8 cellular contexts compared by ENCODE assay signal in the genomic region with DNA sequence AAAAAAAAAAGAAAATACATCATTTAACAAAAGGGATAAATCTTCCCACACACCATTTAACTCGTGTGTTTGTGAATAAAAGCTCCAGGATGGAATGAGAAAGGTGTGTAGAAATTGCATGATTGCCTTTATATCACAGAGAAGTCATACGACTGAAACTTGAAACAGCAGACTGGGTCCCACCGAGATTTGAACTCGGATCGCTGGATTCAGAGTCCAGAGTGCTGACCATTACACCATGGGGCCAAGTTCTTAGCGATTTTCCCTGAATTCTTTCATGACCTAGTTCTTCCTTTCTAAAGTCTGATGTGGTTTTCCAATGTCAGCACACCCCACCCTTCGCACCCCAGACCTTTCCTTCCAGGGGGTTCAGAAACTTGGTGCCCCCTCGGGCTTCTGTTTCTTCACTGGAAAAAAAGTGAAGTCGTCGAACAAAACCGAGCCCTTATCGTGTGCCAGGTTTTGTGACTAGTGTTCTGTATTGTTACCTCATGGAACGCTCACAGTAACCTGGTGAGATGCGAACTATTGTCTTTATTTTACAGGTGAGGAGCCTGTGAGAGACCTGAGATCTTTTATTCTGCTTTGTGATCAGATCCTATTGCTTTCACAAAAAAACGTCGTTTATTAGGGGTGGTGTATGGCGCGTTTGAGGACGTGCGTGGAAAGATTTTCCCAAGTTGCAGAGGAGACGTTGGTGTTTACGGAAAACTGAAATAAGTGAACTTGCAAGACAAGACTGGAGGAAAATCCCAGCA.
DNase-seq lines count a peak whose midpoint lies in the region; ATAC-seq and TF ChIP-seq lines count a peak whose summit lies in the region.

No MANE protein-coding gene starts in this region.

- no peak overlapping the region for H3K4me3 ChIP-seq in HCT116 (replicated peaks in 1 of 2; ENCODE audit: low read depth in 1 of 2, low read length in 2 of 2)
- H3K4me3 ChIP-seq in neutrophil (ENCODE audit: low read depth in 1 of 2, low read length in 1 of 2), result peak overlapping the region; percentile 22 to 36

- H2AFZ ChIP-seq in HCT116 (ENCODE audit: low read depth, low read length, poor library complexity, severe bottlenecking), result peak overlapping the region; percentile 65

- intact Hi-C loops in HCT116 (cut with micrococcal nuclease), result no loop called here

- RAD21 ChIA-PET in HCT116 (lab: Charles Lee; ENCODE audit: low non-redundant PET in 1 of 2, low total read pairs in 2 of 2, uncharacterized antibody in 2 of 2, unreplicated experiment in 2 of 2), result interaction anchor here in 1 of 2 experiments (0.6 kb wide), 1 partner anchor 644 kb away, joined by 3 read pairs; a partner anchor contains a TSS

- H3K4me1 ChIP-seq in HCT116 (ENCODE audit: control insufficient read depth in 1 of 2, insufficient read depth in 2 of 2, low read length in 2 of 2) (peaks cover 13 to 31% of the 10 kb centered on the region in 2 experiments), neutrophil (ENCODE audit: control insufficient read depth in 1 of 2, insufficient read depth in 1 of 2, low read depth in 1 of 2, low read length in 1 of 2) (peaks cover 17 to 18% of the 10 kb centered on the region in 2 experiments)

- peak; percentile 65 for ATAC-seq in HCT116
- ATAC-seq in GM21619 (IDR thresholded peaks at IDR 0.05; ENCODE audit: unreplicated experiment), result no peak
- no peak for ATAC-seq in GM18498 (IDR thresholded peaks at IDR 0.05; ENCODE audit: unreplicated experiment)

- H3K79me2 ChIP-seq in HCT116 (ENCODE audit: insufficient read depth, low read length), result no peaks in the 10 kb centered on the region

- no peak for TF ChIP-seq RAD21 in HCT116 (IDR thresholded peaks at IDR 0.05; ENCODE audit: low read depth)

- H3K4me2 ChIP-seq in HCT116 (ENCODE audit: low read length), result peak overlapping the region; percentile 75

- no peak overlapping the region for H3K9ac ChIP-seq in HCT116 (ENCODE audit: low read length)

- CTCF ChIA-PET in HCT116 (lab: Charles Lee), result interaction anchor here (0.6 kb wide), 1 partner anchor 555 kb away, joined by 3 read pairs; no protein-coding TSS in a partner anchor
- CTCF ChIA-PET in activated naive CD4-positive, alpha-beta T cell treated with anti-CD3 and anti-CD28 coated beads, Interleukin-2, amount 10 ng/mL, durations not matched to agents 7 days and 5 days (lab: Charles Lee), result interaction anchor here (0.6 kb wide), 1 partner anchor 105 kb away, joined by 4 read pairs; no protein-coding TSS in a partner anchor

- H3K9me3 ChIP-seq in HCT116 (ENCODE audit: control insufficient read depth in 1 of 2, insufficient read depth in 1 of 2, low read depth in 1 of 2, low read length in 2 of 2), result no peaks in the 10 kb centered on the region
- H3K9me3 ChIP-seq in neutrophil, result no peaks in the 10 kb centered on the region

- peaks cover 35% of the 10 kb centered on the region for H3K27me3 Mint-ChIP-seq in activated naive CD4-positive, alpha-beta T cell treated with anti-CD3 and anti-CD28 coated beads, Interleukin-2, amount 10 ng/mL, durations not matched to agents 7 days and 5 days

- H3K4me1 Mint-ChIP-seq in activated naive CD4-positive, alpha-beta T cell treated with anti-CD3 and anti-CD28 coated beads, Interleukin-2, amount 10 ng/mL, durations not matched to agents 7 days and 5 days, result peaks cover 39% of the 10 kb centered on the region

- no peak for TF ChIP-seq POLR2A in HCT116 (IDR thresholded peaks at IDR 0.05; ENCODE audit: borderline replicate concordance, extremely low read depth, insufficient read depth, insufficient read length)

- H3K27ac ChIP-seq in C4-2B (peak overlapping the region; percentile 81), HCT116 (ENCODE audit: low read depth, low read length) (no peak overlapping the region), neutrophil (no peak overlapping the region)

- no peaks in the 10 kb centered on the region for H4K20me1 ChIP-seq in HCT116 (ENCODE audit: insufficient read depth)

- no peaks in the 10 kb centered on the region for H3K27me3 ChIP-seq in HCT116 (ENCODE audit: insufficient read depth, low read length)
- peaks cover 63% of the 10 kb centered on the region for H3K27me3 ChIP-seq in neutrophil

- H3K9me3 Mint-ChIP-seq in activated naive CD4-positive, alpha-beta T cell treated with anti-CD3 and anti-CD28 coated beads, Interleukin-2, amount 10 ng/mL, durations not matched to agents 7 days and 5 days, result no peaks in the 10 kb centered on the region

- no peak for TF ChIP-seq CTCF in C4-2B (conservative IDR thresholded peaks at IDR 0.05)
- no peak for TF ChIP-seq CTCF in HCT116 (IDR thresholded peaks at IDR 0.05 in 2 of 3, conservative IDR thresholded peaks at IDR 0.05 in 1 of 3; ENCODE audit: borderline replicate concordance in 1 of 3, insufficient read depth in 1 of 3, low read depth in 2 of 3, low read length in 2 of 3)
- TF ChIP-seq CTCF in neutrophil (IDR thresholded peaks at IDR 0.05), result no peak

- H3K36me3 Mint-ChIP-seq in activated naive CD4-positive, alpha-beta T cell treated with anti-CD3 and anti-CD28 coated beads, Interleukin-2, amount 10 ng/mL, durations not matched to agents 7 days and 5 days, result no peaks in the 10 kb centered on the region

- peak; percentile 75 for DNase-seq in HCT116 (ENCODE audit: low read depth, low spot score)
- peak; percentile 88 for DNase-seq in NCI-H82 treated with DMSO at 0.1 percent for 48 hours (lab: John Stamatoyannopoulos, UW; ENCODE audit: unreplicated experiment)
- no peak for DNase-seq in activated naive CD4-positive, alpha-beta T cell treated with anti-CD3 and anti-CD28 coated beads, Interleukin-2, amount 10 ng/mL, durations not matched to agents 7 days and 5 days
- DNase-seq in glomerular visceral epithelial cell (ENCODE audit: extremely low spot score), result peak; percentile 81

- peak overlapping the region; percentile 45 for H3K27ac Mint-ChIP-seq in activated naive CD4-positive, alpha-beta T cell treated with anti-CD3 and anti-CD28 coated beads, Interleukin-2, amount 10 ng/mL, durations not matched to agents 7 days and 5 days

- H3K9me2 ChIP-seq in HCT116 (ENCODE audit: insufficient read depth), result no peaks in the 10 kb centered on the region

- H3K36me3 ChIP-seq in HCT116 (ENCODE audit: control insufficient read depth in 1 of 2, insufficient read depth in 2 of 2, low read length in 2 of 2) (no peaks in the 10 kb centered on the region), neutrophil (no peaks in the 10 kb centered on the region)

- BruUV-seq in HCT116 (replicated peaks; lab: Mats Ljungman, UMichigan), result no TSS peak

- POLR2A ChIA-PET in HCT116 (lab: Charles Lee), result interaction anchor here (0.5 kb wide), 1 partner anchor 562 kb away, joined by 3 read pairs; no protein-coding TSS in a partner anchor

- peak overlapping the region; percentile 74 for H3K4me3 Mint-ChIP-seq in activated naive CD4-positive, alpha-beta T cell treated with anti-CD3 and anti-CD28 coated beads, Interleukin-2, amount 10 ng/mL, durations not matched to agents 7 days and 5 days

TF ChIP-seq in HCT116, 20 proteins besides CTCF, POLR2A, EP300 and RAD21 (continues in another document):
- TF ChIP-seq EZH2 (IDR thresholded peaks at IDR 0.05), result no peak
- no peak for TF ChIP-seq FOSL1 (IDR thresholded peaks at IDR 0.05; ENCODE audit: low read depth)
- TF ChIP-seq SRF (IDR thresholded peaks at IDR 0.05; ENCODE audit: low read depth), result no peak
- TF ChIP-seq, protein P1, sequence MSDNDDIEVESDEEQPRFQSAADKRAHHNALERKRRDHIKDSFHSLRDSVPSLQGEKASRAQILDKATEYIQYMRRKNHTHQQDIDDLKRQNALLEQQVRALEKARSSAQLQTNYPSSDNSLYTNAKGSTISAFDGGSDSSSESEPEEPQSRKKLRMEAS (IDR thresholded peaks at IDR 0.05), result peak; percentile 41; the same call in 1 of the 2 replicates
- no peak for TF ChIP-seq JUND (IDR thresholded peaks at IDR 0.05)
- TF ChIP-seq POLR2AphosphoS5 (IDR thresholded peaks at IDR 0.05; ENCODE audit: low read depth, low read length), result no peak
- no peak for TF ChIP-seq SIN3A (IDR thresholded peaks at IDR 0.05; ENCODE audit: low read depth)
- peak; percentile 93 for TF ChIP-seq ATF3 (IDR thresholded peaks at IDR 0.05)
- TF ChIP-seq REST (IDR thresholded peaks at IDR 0.05; ENCODE audit: low read depth), result no peak
- peak; percentile 18 for TF ChIP-seq TCF7L2 (IDR thresholded peaks at IDR 0.05; ENCODE audit: borderline replicate concordance, extremely low read depth, insufficient read depth, insufficient read length)
- TF ChIP-seq SP1 (IDR thresholded peaks at IDR 0.05; ENCODE audit: low read depth), result peak; percentile 21; the same call in 1 of the 2 replicates

Comparison
In these comparisons a context has a peak if more than half of its experiments do, and no peak if none do; other contexts are left out.
1. H3K4me3 ChIP-seq: peak in neutrophil (2 of 2); none in HCT116 (0 of 2).